11 cellular contexts compared by ENCODE assay signal in genomic region chr10:101238732-101239105, GRCh38. TPM values are rescaled to one million over a fixed set of nuclear protein-coding genes. Genes with fewer than 3 reads are reported as not detected.
DNase-seq lines count a peak whose midpoint lies in the region; ATAC-seq and TF ChIP-seq lines count a peak whose summit lies in the region.
"Had no signal": no experiment of that assay in that cellular context is flagged by ENCODE, and none has a peak within 500 bp of the region (broad histone marks: within the 10 kb centered on the region; RNA-seq: fewer than 3 reads in every experiment).

No MANE protein-coding gene starts in this region.

- ATAC-seq in body of pancreas (no peak), omental fat pad (ENCODE audit: low FRiP score) (no peak)
- ATAC-seq: gastrocnemius medialis had no signal

- peaks cover 15% of the 10 kb centered on the region for H3K4me1 ChIP-seq in body of pancreas

- H3K27me3 ChIP-seq in H7 (ENCODE audit: control insufficient read depth, insufficient read depth, low read length) (peaks cover 73% of the 10 kb centered on the region), body of pancreas (peaks cover 0 to 26% of the 10 kb centered on the region in 2 donors)

- WGBS in body of pancreas, 2 donors = 9 to 29% methylated on average over 9 to 24 of the region's 24 CpGs

- POLR2A ChIA-PET in AG04449 (lab: Yijun Ruan, JAX) = no interaction called here

- peak; percentile 25 for TF ChIP-seq CTCF in AG04449 (IDR thresholded peaks at IDR 0.05; ENCODE audit: insufficient read depth, low read length, missing control alignments)
- peak; percentile 15 to 55 (median 44) for TF ChIP-seq CTCF in body of pancreas (IDR thresholded peaks at IDR 0.05)
- TF ChIP-seq CTCF in omental fat pad (IDR thresholded peaks at IDR 0.05) = no peak

- no peak overlapping the region for H3K4me3 ChIP-seq in AG04449 (ENCODE audit: low read depth, low read length)
- no peak overlapping the region for H3K4me3 ChIP-seq in H7 (ENCODE audit: insufficient read depth, low read depth, low read length)
- no peak overlapping the region for H3K4me3 ChIP-seq in body of pancreas
- H3K4me3 ChIP-seq: gastrocnemius medialis had no signal

- no peak for TF ChIP-seq POLR2A in body of pancreas (IDR thresholded peaks at IDR 0.05)

- no peak overlapping the region for H3K27ac ChIP-seq in body of pancreas
- H3K27ac ChIP-seq: gastrocnemius medialis had no signal

- CTCF ChIA-PET in AG04449 (lab: Yijun Ruan, JAX) = interaction anchor here (1.7 to 2.4 kb wide), 2 partner anchors 11 to 24 kb away, joined by 7 to 17 read pairs; no protein-coding TSS in a partner anchor

- intact Hi-C loops in body of pancreas (cut with DNase I) = no loop called here

- H3K36me3 ChIP-seq in H7 (replicated peaks; ENCODE audit: control insufficient read depth, insufficient read depth, low read length) (no peaks in the 10 kb centered on the region), body of pancreas (replicated peaks in 1 of 2; ENCODE audit: insufficient read depth in 1 of 2, low read depth in 2 of 2) (no peaks in the 10 kb centered on the region)
- H3K36me3 ChIP-seq: gastrocnemius medialis had no signal

- no peak for DNase-seq in AG04449 (ENCODE audit: low read depth, low spot score)
- peak; percentile 90 for DNase-seq in H7
- DNase-seq in body of pancreas = no peak
- DNase-seq in left kidney (ENCODE audit: low read depth, low spot score) = peak; percentile 68
- no peak for DNase-seq in AG08395 (ENCODE audit: low spot score)
- DNase-seq in SW480 (ENCODE audit: low spot score) = no peak
- no peak for DNase-seq in omental fat pad (ENCODE audit: low spot score)
- DNase-seq in NOMO-1 treated with DMSO at 0.1 percent for 48 hours (lab: John Stamatoyannopoulos, UW; ENCODE audit: unreplicated experiment) = no peak
- DNase-seq: DMS79, gastrocnemius medialis had no signal

- H3K9me3 ChIP-seq in body of pancreas = no peaks in the 10 kb centered on the region
- H3K9me3 ChIP-seq: gastrocnemius medialis had no signal

RNA-seq across cellular contexts. Expression of gene LBX1, which starts 9.5 kb away (rescaled TPM):
- not detected in 2 replicates for total RNA-seq in H7 (2014; rRNA removed; shearing (Covaris generic))
- total RNA-seq in body of pancreas = not detected
- not detected for total RNA-seq in omental fat pad
- total RNA-seq: RPMI7951 had no signal

Comparison
In these comparisons a context has a peak if more than half of its experiments do, and no peak if none do; other contexts are left out.
1. DNase-seq: peak in H7 (single experiment) and left kidney (single experiment); none in AG04449 (single experiment), body of pancreas (0 of 4), AG08395 (single experiment), SW480 (single experiment), omental fat pad (single experiment) and NOMO-1 treated with DMSO at 0.1 percent for 48 hours (single experiment).
2. CTCF ChIP-seq: peak in AG04449 (single experiment) and body of pancreas (7 of 7); none in omental fat pad (0 of 3).